ENCODE assay signal across 1 cellular context in the genomic region with DNA sequence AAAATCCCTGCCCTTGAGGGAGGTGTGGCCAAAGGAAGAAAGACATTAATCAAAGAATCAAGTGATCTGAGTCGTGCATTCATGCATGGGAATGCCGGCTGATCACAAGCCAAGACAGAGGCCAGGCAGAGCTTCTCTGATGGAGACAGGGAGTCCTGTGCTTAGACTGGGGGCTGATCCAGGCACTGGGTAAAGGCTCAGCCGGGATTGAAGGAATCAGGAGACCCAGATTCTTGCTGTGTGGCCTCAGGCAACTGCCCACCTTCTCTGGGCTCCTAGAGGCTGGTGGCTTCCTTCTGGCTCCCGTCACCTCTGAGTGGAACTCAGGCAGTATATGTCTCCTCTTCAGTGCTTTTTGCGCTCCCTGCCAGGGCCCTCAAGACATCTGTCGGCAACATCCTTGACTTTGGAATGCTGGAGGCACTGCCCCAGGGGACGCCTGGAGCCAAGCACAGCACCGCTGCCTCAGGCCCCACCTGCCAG.
TF ChIP-seq lines count a peak whose summit lies in the region.

No MANE protein-coding gene starts in this region.

TF ChIP-seq in SK-N-SH treated with all-trans-retinoic acid at 6 μM for 48 hours, 23 proteins besides CTCF, POLR2A, EP300 and RAD21 (continued from another document):
- TF ChIP-seq TOX (CRISPR knock-in tag; IDR thresholded peaks at IDR 0.05; ENCODE audit: borderline replicate concordance), result no peak
- no peak for TF ChIP-seq ZFP3 (CRISPR knock-in tag; IDR thresholded peaks at IDR 0.05)
- TF ChIP-seq ESRRG (CRISPR knock-in tag; IDR thresholded peaks at IDR 0.05), result no peak
- TF ChIP-seq ZNF8 (CRISPR knock-in tag; IDR thresholded peaks at IDR 0.05), result no peak
- TF ChIP-seq, protein P1, sequence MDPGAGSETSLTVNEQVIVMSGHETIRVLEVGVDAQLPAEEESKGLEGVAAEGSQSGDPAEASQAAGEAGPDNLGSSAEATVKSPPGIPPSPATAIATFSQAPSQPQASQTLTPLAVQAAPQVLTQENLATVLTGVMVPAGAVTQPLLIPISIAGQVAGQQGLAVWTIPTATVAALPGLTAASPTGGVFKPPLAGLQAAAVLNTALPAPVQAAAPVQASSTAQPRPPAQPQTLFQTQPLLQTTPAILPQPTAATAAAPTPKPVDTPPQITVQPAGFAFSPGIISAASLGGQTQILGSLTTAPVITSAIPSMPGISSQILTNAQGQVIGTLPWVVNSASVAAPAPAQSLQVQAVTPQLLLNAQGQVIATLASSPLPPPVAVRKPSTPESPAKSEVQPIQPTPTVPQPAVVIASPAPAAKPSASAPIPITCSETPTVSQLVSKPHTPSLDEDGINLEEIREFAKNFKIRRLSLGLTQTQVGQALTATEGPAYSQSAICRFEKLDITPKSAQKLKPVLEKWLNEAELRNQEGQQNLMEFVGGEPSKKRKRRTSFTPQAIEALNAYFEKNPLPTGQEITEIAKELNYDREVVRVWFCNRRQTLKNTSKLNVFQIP (CRISPR knock-in tag; IDR thresholded peaks at IDR 0.05; ENCODE audit: borderline replicate concordance, low read depth), result no peak
- no peak for TF ChIP-seq OSR1 (CRISPR knock-in tag; IDR thresholded peaks at IDR 0.05)
- TF ChIP-seq, protein P2, sequence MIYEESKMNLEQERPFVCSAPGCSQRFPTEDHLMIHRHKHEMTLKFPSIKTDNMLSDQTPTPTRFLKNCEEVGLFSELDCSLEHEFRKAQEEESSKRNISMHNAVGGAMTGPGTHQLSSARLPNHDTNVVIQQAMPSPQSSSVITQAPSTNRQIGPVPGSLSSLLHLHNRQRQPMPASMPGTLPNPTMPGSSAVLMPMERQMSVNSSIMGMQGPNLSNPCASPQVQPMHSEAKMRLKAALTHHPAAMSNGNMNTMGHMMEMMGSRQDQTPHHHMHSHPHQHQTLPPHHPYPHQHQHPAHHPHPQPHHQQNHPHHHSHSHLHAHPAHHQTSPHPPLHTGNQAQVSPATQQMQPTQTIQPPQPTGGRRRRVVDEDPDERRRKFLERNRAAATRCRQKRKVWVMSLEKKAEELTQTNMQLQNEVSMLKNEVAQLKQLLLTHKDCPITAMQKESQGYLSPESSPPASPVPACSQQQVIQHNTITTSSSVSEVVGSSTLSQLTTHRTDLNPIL (CRISPR knock-in tag; IDR thresholded peaks at IDR 0.05; ENCODE audit: low read depth), result no peak
- no peak for TF ChIP-seq ZNF565 (CRISPR knock-in tag; conservative IDR thresholded peaks at IDR 0.05; ENCODE audit: low read depth)
- TF ChIP-seq, protein P3, sequence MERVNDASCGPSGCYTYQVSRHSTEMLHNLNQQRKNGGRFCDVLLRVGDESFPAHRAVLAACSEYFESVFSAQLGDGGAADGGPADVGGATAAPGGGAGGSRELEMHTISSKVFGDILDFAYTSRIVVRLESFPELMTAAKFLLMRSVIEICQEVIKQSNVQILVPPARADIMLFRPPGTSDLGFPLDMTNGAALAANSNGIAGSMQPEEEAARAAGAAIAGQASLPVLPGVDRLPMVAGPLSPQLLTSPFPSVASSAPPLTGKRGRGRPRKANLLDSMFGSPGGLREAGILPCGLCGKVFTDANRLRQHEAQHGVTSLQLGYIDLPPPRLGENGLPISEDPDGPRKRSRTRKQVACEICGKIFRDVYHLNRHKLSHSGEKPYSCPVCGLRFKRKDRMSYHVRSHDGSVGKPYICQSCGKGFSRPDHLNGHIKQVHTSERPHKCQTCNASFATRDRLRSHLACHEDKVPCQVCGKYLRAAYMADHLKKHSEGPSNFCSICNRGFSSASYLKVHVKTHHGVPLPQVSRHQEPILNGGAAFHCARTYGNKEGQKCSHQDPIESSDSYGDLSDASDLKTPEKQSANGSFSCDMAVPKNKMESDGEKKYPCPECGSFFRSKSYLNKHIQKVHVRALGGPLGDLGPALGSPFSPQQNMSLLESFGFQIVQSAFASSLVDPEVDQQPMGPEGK (CRISPR knock-in tag; IDR thresholded peaks at IDR 0.05; ENCODE audit: borderline replicate concordance), result no peak
- TF ChIP-seq ARNTL (CRISPR knock-in tag; IDR thresholded peaks at IDR 0.05; ENCODE audit: borderline replicate concordance, low read depth), result no peak
- TF ChIP-seq ISL1 (CRISPR knock-in tag; IDR thresholded peaks at IDR 0.05), result no peak
- TF ChIP-seq GLIS3 (CRISPR knock-in tag; IDR thresholded peaks at IDR 0.05), result no peak
